24 cellular contexts compared by ENCODE assay signal in genomic region chr12:109638735-109639134, GRCh38.
"Had no signal": no experiment of that assay in that cellular context is flagged by ENCODE, and none has a peak within 500 bp of the region (broad histone marks: within the 10 kb centered on the region; RNA-seq: fewer than 3 reads in every experiment).

No MANE protein-coding gene starts in this region.

- H3K27me3 ChIP-seq: dorsolateral prefrontal cortex had no signal

- DNase-seq: dermis blood vessel endothelial cell; dorsolateral prefrontal cortex; effector CD4-positive, alpha-beta T cell; effector memory CD4-positive, alpha-beta T cell; foreskin keratinocyte; head of caudate nucleus; heart right ventricle; hippocampal formation; left cardiac atrium; left lung; left ventricle myocardium superior; lower lobe of right lung; mesenchymal stem cell; mucosa of descending colon; naive B cell had no signal

- H3K4me3 ChIP-seq: coronary artery, dorsolateral prefrontal cortex, esophagus muscularis mucosa, gastroesophageal sphincter, heart right ventricle, left lung, lower lobe of right lung, mucosa of descending colon had no signal

- H3K36me3 Mint-ChIP-seq: mesothelial cell of epicardium, naive B cell had no signal

- H3K9me3 ChIP-seq: esophagus muscularis mucosa, gastroesophageal sphincter, heart right ventricle, left lung, lower lobe of right lung, mucosa of descending colon had no signal

- H3K27ac Mint-ChIP-seq: mesothelial cell of epicardium, naive B cell had no signal

- H3K27ac ChIP-seq: coronary artery, esophagus muscularis mucosa, foreskin keratinocyte, gastroesophageal sphincter, heart right ventricle, left lung, lower lobe of right lung had no signal

- H3K9me3 Mint-ChIP-seq: mesothelial cell of epicardium had no signal

- H3K4me3 Mint-ChIP-seq: mesothelial cell of epicardium, naive B cell had no signal

- H3K36me3 ChIP-seq: esophagus muscularis mucosa, gastroesophageal sphincter, heart right ventricle, left lung, lower lobe of right lung had no signal

- H3K4me1 Mint-ChIP-seq: mesothelial cell of epicardium had no signal

- FAIRE-seq: colon, endothelial cell of umbilical vein, frontal cortex, islet of Langerhans, keratinocyte had no signal

- ATAC-seq: foreskin keratinocyte, gastroesophageal sphincter, heart right ventricle, left cardiac atrium, left lung, left ventricle myocardium superior, lower lobe of right lung, mucosa of descending colon had no signal

- H3K4me1 ChIP-seq: esophagus muscularis mucosa, foreskin keratinocyte, gastroesophageal sphincter, heart right ventricle, left lung, lower lobe of right lung had no signal
